In genomic region chr10:24306507-24306875, GRCh38 we compare ENCODE assay signal across 2 cellular contexts.
TF ChIP-seq lines count a peak whose summit lies in the region.

No MANE protein-coding gene starts in this region.

TF ChIP-seq in SK-N-SH, 30 proteins besides CTCF, POLR2A, EP300 and RAD21 (continued from another document):
- no peak for TF ChIP-seq REST (IDR thresholded peaks at IDR 0.05; ENCODE audit: low read depth, low read length)
- no peak for TF ChIP-seq IRF3 (IDR thresholded peaks at IDR 0.05; ENCODE audit: low read depth, low read length)
- no peak for TF ChIP-seq MAX (IDR thresholded peaks at IDR 0.05; ENCODE audit: low read depth)
- TF ChIP-seq GABPA (IDR thresholded peaks at IDR 0.05; ENCODE audit: low read depth), result no peak
- TF ChIP-seq MEF2A (IDR thresholded peaks at IDR 0.05; ENCODE audit: borderline replicate concordance, low read depth), result no peak
- no peak for TF ChIP-seq YY1 (IDR thresholded peaks at IDR 0.05; ENCODE audit: low read depth)
- no peak for TF ChIP-seq TEAD4 (IDR thresholded peaks at IDR 0.05; ENCODE audit: borderline replicate concordance, insufficient read depth)
- TF ChIP-seq, protein P1, sequence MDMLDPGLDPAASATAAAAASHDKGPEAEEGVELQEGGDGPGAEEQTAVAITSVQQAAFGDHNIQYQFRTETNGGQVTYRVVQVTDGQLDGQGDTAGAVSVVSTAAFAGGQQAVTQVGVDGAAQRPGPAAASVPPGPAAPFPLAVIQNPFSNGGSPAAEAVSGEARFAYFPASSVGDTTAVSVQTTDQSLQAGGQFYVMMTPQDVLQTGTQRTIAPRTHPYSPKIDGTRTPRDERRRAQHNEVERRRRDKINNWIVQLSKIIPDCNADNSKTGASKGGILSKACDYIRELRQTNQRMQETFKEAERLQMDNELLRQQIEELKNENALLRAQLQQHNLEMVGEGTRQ (IDR thresholded peaks at IDR 0.05; ENCODE audit: borderline replicate concordance, low read depth, low read length), result no peak
- no peak for TF ChIP-seq EZH2phosphoT487 (IDR thresholded peaks at IDR 0.05; ENCODE audit: borderline replicate concordance, low read depth)
- no peak for TF ChIP-seq USF1 (IDR thresholded peaks at IDR 0.05; ENCODE audit: borderline replicate concordance, low read depth)
- TF ChIP-seq FOXJ3 (CRISPR knock-in tag; IDR thresholded peaks at IDR 0.05), result no peak
- no peak for TF ChIP-seq GATA2 (CRISPR knock-in tag; IDR thresholded peaks at IDR 0.05)
- TF ChIP-seq NRF1 (IDR thresholded peaks at IDR 0.05; ENCODE audit: low read depth, low read length), result no peak

TF ChIP-seq in SK-N-SH treated with all-trans-retinoic acid at 6 μM for 48 hours, 23 proteins besides CTCF, POLR2A, EP300 and RAD21 (continued from another document):
- TF ChIP-seq, protein P2, sequence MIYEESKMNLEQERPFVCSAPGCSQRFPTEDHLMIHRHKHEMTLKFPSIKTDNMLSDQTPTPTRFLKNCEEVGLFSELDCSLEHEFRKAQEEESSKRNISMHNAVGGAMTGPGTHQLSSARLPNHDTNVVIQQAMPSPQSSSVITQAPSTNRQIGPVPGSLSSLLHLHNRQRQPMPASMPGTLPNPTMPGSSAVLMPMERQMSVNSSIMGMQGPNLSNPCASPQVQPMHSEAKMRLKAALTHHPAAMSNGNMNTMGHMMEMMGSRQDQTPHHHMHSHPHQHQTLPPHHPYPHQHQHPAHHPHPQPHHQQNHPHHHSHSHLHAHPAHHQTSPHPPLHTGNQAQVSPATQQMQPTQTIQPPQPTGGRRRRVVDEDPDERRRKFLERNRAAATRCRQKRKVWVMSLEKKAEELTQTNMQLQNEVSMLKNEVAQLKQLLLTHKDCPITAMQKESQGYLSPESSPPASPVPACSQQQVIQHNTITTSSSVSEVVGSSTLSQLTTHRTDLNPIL (CRISPR knock-in tag; IDR thresholded peaks at IDR 0.05; ENCODE audit: low read depth), result no peak
- TF ChIP-seq ZC3H10 (CRISPR knock-in tag; IDR thresholded peaks at IDR 0.05) (no peak), CSDC2 (CRISPR knock-in tag; IDR thresholded peaks at IDR 0.05) (no peak), CSRNP3 (CRISPR knock-in tag; IDR thresholded peaks at IDR 0.05) (no peak), SNAI2 (CRISPR knock-in tag; IDR thresholded peaks at IDR 0.05) (no peak), POU6F1 (CRISPR knock-in tag; IDR thresholded peaks at IDR 0.05; ENCODE audit: borderline replicate concordance, low read depth) (no peak), GLIS3 (CRISPR knock-in tag; IDR thresholded peaks at IDR 0.05) (no peak), ZNF8 (CRISPR knock-in tag; IDR thresholded peaks at IDR 0.05) (no peak), ARNTL (CRISPR knock-in tag; IDR thresholded peaks at IDR 0.05; ENCODE audit: borderline replicate concordance, low read depth) (no peak), ISL1 (CRISPR knock-in tag; IDR thresholded peaks at IDR 0.05) (no peak), OSR1 (CRISPR knock-in tag; IDR thresholded peaks at IDR 0.05) (no peak), ZNF565 (CRISPR knock-in tag; conservative IDR thresholded peaks at IDR 0.05; ENCODE audit: low read depth) (no peak)
- TF ChIP-seq, protein P3, sequence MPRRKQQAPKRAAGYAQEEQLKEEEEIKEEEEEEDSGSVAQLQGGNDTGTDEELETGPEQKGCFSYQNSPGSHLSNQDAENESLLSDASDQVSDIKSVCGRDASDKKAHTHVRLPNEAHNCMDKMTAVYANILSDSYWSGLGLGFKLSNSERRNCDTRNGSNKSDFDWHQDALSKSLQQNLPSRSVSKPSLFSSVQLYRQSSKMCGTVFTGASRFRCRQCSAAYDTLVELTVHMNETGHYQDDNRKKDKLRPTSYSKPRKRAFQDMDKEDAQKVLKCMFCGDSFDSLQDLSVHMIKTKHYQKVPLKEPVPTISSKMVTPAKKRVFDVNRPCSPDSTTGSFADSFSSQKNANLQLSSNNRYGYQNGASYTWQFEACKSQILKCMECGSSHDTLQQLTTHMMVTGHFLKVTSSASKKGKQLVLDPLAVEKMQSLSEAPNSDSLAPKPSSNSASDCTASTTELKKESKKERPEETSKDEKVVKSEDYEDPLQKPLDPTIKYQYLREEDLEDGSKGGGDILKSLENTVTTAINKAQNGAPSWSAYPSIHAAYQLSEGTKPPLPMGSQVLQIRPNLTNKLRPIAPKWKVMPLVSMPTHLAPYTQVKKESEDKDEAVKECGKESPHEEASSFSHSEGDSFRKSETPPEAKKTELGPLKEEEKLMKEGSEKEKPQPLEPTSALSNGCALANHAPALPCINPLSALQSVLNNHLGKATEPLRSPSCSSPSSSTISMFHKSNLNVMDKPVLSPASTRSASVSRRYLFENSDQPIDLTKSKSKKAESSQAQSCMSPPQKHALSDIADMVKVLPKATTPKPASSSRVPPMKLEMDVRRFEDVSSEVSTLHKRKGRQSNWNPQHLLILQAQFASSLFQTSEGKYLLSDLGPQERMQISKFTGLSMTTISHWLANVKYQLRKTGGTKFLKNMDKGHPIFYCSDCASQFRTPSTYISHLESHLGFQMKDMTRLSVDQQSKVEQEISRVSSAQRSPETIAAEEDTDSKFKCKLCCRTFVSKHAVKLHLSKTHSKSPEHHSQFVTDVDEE (CRISPR knock-in tag; IDR thresholded peaks at IDR 0.05), result no peak
TF ChIP-seq in SK-N-SH treated with all-trans-retinoic acid at 6 μM for 48 hours: peak in this region for 0.
